ENCODE assay signal across 2 cellular contexts in genomic region chr16:57526498-57526897, GRCh38.
TF ChIP-seq lines count a peak whose summit lies in the region.

No MANE protein-coding gene starts in this region.

TF ChIP-seq in IMR-90, 13 proteins besides CTCF, POLR2A, EP300 and RAD21:
- TF ChIP-seq SMC3 (IDR thresholded peaks at IDR 0.05; ENCODE audit: low read depth, low read length) (no peak), FOS (IDR thresholded peaks at IDR 0.05; ENCODE audit: low read depth, low read length) (no peak), RFX5 (IDR thresholded peaks at IDR 0.05; ENCODE audit: low read depth, low read length) (no peak), MAFK (IDR thresholded peaks at IDR 0.05; ENCODE audit: low read depth, low read length) (no peak), MXI1 (IDR thresholded peaks at IDR 0.05; ENCODE audit: borderline replicate concordance, low read depth, low read length) (no peak), CEBPB (IDR thresholded peaks at IDR 0.05; ENCODE audit: low read depth, low read length) (no peak)

TF ChIP-seq in H1, 55 proteins besides CTCF, POLR2A, EP300 and RAD21:
- no peak for TF ChIP-seq ATF2 (IDR thresholded peaks at IDR 0.05; ENCODE audit: low read length)
- no peak for TF ChIP-seq KDM1A (IDR thresholded peaks at IDR 0.05; ENCODE audit: borderline replicate concordance, low read length)
- no peak for TF ChIP-seq ASH2L (IDR thresholded peaks at IDR 0.05; ENCODE audit: low read length)
- no peak for TF ChIP-seq CEBPB (IDR thresholded peaks at IDR 0.05; ENCODE audit: low read depth, low read length)
- TF ChIP-seq, protein P1, sequence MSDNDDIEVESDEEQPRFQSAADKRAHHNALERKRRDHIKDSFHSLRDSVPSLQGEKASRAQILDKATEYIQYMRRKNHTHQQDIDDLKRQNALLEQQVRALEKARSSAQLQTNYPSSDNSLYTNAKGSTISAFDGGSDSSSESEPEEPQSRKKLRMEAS (IDR thresholded peaks at IDR 0.05) = no peak
- no peak for TF ChIP-seq RBBP5 (IDR thresholded peaks at IDR 0.05; ENCODE audit: borderline replicate concordance, low read depth, low read length)
- no peak for TF ChIP-seq RFX5 (IDR thresholded peaks at IDR 0.05; ENCODE audit: borderline replicate concordance, low read depth, low read length)
- no peak for TF ChIP-seq EZH2 (IDR thresholded peaks at IDR 0.05; ENCODE audit: low read depth, low read length, severe bottlenecking)
- no peak for TF ChIP-seq HDAC2 (IDR thresholded peaks at IDR 0.05; ENCODE audit: borderline replicate concordance in 1 of 2, low read depth in 2 of 2, low read length in 2 of 2)
- TF ChIP-seq TAF1 (IDR thresholded peaks at IDR 0.05; ENCODE audit: low read depth, low read length) = no peak
